ENCODE assay signal across 9 cellular contexts in the genomic region with DNA sequence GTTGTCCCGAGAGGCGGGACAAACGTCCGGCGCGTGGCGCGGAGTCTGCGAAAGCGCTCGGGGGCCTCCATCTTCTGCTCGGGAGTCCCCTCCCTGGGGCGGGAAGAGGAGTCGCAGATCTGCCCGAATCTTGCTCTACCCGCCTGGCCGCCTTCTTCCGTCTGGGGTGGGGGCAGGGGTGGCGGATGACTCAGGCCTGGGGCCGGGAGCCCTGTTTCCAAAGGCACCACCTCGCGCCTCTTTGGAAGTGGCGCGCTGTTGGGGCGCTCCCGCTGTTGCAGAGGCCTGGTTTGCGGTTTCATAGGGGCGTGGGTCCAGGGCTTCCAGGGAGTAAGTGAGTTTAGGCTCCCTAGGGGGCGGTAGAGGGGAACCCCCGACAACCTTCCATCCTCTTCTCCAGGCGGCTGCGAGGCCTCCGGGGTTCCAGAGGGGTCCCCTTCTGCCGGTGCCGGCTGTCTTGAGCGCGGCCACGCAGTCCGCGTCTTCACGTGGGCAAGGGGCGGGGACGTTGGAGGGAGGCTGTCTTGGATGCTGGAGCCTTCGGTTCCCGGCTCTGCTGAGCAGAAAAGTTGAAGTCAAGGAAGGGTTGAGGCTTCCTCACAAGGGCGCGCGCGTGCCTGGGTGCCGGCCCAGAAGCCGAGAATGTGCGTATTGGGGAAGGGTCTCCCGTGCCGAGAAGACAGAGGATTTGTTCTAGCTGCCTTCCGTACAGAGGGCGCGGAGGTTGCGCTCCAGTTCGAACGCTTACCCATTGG. TPM values are rescaled to one million over a fixed set of nuclear protein-coding genes. Genes with fewer than 3 reads are reported as not detected.
A peak's percentile ranks its signal among the peaks of the same experiment; 100 is the strongest.
DNase-seq lines count a peak whose midpoint lies in the region; ATAC-seq and TF ChIP-seq lines count a peak whose summit lies in the region.
"Had no signal": no experiment of that assay in that cellular context is flagged by ENCODE, and none has a peak within 500 bp of the region (broad histone marks: within the 10 kb centered on the region; RNA-seq: fewer than 3 reads in every experiment).

No MANE protein-coding gene starts in this region.

- no peaks in the 10 kb centered on the region for H3K27me3 Mint-ChIP-seq in MCF 10A (ENCODE audit: insufficient read depth, unreplicated experiment)

- H3K4me3 ChIP-seq in breast epithelium (peak overlapping the region in 1 of 3 donors; percentile 44), PC-9 (peak overlapping the region; percentile 62), foreskin fibroblast (ENCODE audit: low read depth in 1 of 2, low read length in 2 of 2) (no peak overlapping the region), transverse colon (no peak overlapping the region)

- H3K4me2 ChIP-seq in PC-9, result peak overlapping the region; percentile 99

- peaks cover 1% of the 10 kb centered on the region for H3K4me1 Mint-ChIP-seq in MCF 10A (ENCODE audit: insufficient read depth, unreplicated experiment)

- no peak for TF ChIP-seq EP300 in transverse colon (IDR thresholded peaks at IDR 0.05; ENCODE audit: low read depth)

- WGBS in transverse colon (ENCODE audit: low coverage in 1 of 2), 2 donors, result 14 to 60% methylated on average over 6 to 43 of the region's 60 CpGs

- no peak for ATAC-seq in HG03469 (IDR thresholded peaks at IDR 0.05; ENCODE audit: unreplicated experiment)
- ATAC-seq in GM18858 (IDR thresholded peaks at IDR 0.05; ENCODE audit: unreplicated experiment), result no peak

- peaks cover 17% of the 10 kb centered on the region; the same call in 1 of the 2 replicates for H3F3A ChIP-seq in PC-9 (ENCODE audit: insufficient read depth, low read depth)

- no peak for DNase-seq in MCF 10A (ENCODE audit: unreplicated experiment)
- no peak for DNase-seq in breast epithelium (ENCODE audit: low spot score in 2 of 2)
- peak; percentile 86 to 94 for DNase-seq in PC-9
- DNase-seq in foreskin fibroblast, result peak; percentile 29 to 63
- peak; percentile 13 for DNase-seq in transverse colon
- no peak for DNase-seq in NCI-H748 treated with DMSO at 0.1 percent for 48 hours (lab: John Stamatoyannopoulos, UW)

- no peaks in the 10 kb centered on the region for H3K9me2 ChIP-seq in PC-9 (ENCODE audit: insufficient read depth)

- TF ChIP-seq POLR2A in breast epithelium (IDR thresholded peaks at IDR 0.05) (no peak), transverse colon (IDR thresholded peaks at IDR 0.05) (no peak)

- H3K27ac ChIP-seq in breast epithelium (no peak overlapping the region), PC-9 (peak overlapping the region; percentile 46), transverse colon (no peak overlapping the region)

- H3K27me3 ChIP-seq in breast epithelium (peaks cover 6 to 63% of the 10 kb centered on the region in 2 donors), PC-9 (ENCODE audit: insufficient read depth, low read depth) (no peaks in the 10 kb centered on the region), transverse colon (peaks cover 87% of the 10 kb centered on the region)

- CTCF ChIA-PET in MCF 10A (lab: Yijun Ruan, JAX) (interaction anchor here (0.7 to 1.3 kb wide), 2 partner anchors 76 to 333 kb away, joined by 3 to 4 read pairs; no protein-coding TSS in a partner anchor), PC-9 (lab: Charles Lee) (no interaction called here)

- H3K4me1 ChIP-seq in breast epithelium (no peaks in the 10 kb centered on the region), PC-9 (replicated peaks; ENCODE audit: insufficient read depth) (peaks cover 40% of the 10 kb centered on the region), transverse colon (peaks cover 11 to 45% (median 31%) of the 10 kb centered on the region in 4 donors)

- H3K79me2 ChIP-seq in PC-9 (ENCODE audit: low read depth), result peaks cover 61% of the 10 kb centered on the region

- TF ChIP-seq CTCF in MCF 10A (IDR thresholded peaks at IDR 0.05; ENCODE audit: unreplicated experiment) (peak; percentile 29), breast epithelium (IDR thresholded peaks at IDR 0.05) (no peak), PC-9 (conservative IDR thresholded peaks at IDR 0.05) (peak; percentile 79), foreskin fibroblast (IDR thresholded peaks at IDR 0.05; ENCODE audit: low read depth, low read length) (peak; percentile 48), transverse colon (IDR thresholded peaks at IDR 0.05) (peak in 1 of 5 experiments; percentile 15)

- peaks cover 2% of the 10 kb centered on the region for H3K36me3 Mint-ChIP-seq in MCF 10A (ENCODE audit: insufficient read depth, unreplicated experiment)

- no peaks in the 10 kb centered on the region for H3K36me3 ChIP-seq in breast epithelium
- H3K36me3 ChIP-seq in PC-9 (ENCODE audit: low read depth), result 0 out of 2 replicates have a peak, but pooled peaks cover under 1% of the 10 kb centered on the region
- H3K36me3 ChIP-seq in transverse colon, result no peaks in the 10 kb centered on the region

- peak overlapping the region; percentile 82 for H2AFZ ChIP-seq in PC-9

- no peaks in the 10 kb centered on the region for H4K20me1 ChIP-seq in PC-9 (ENCODE audit: insufficient read depth)

- POLR2A ChIA-PET in MCF 10A (lab: Yijun Ruan, JAX) (no interaction called here), PC-9 (lab: Charles Lee; ENCODE audit: unreplicated experiment) (interaction anchor here (0.6 kb wide), 1 partner anchor 84 kb away, joined by 3 read pairs; no protein-coding TSS in a partner anchor)

- intact Hi-C loops in MCF 10A (cut with micrococcal nuclease) (no loop called here), breast epithelium (cut with DNase I; ENCODE audit: low total_unique reads) (no loop called here), PC-9 (cut with micrococcal nuclease; ENCODE audit: unreplicated experiment) (loop anchor here (1.0 to 10.0 kb wide), 7 partner anchors 20 to 421 kb away; no protein-coding TSS in a partner anchor), transverse colon (cut with DNase I; ENCODE audit: low total_unique reads) (loop anchor here (10.0 kb wide), 1 partner anchor 348 kb away; no protein-coding TSS in a partner anchor)

- no peaks in the 10 kb centered on the region for H3K9me3 Mint-ChIP-seq in MCF 10A (ENCODE audit: unreplicated experiment)
- H3K9me3 Mint-ChIP-seq: T-helper 1 cell treated with Interleukin-12 subunit alpha and Interleukin-12 subunit beta and Interleukin-4 antibody, amounts not matched to agents 30 μg/mL and 1 μg/mL, for 36 hours had no signal

- H3K4me3 Mint-ChIP-seq in MCF 10A (ENCODE audit: unreplicated experiment), result no peak overlapping the region
- H3K4me3 Mint-ChIP-seq: T-helper 1 cell treated with Interleukin-12 subunit alpha and Interleukin-12 subunit beta and Interleukin-4 antibody, amounts not matched to agents 30 μg/mL and 1 μg/mL, for 36 hours had no signal

- H3K27ac Mint-ChIP-seq in MCF 10A (ENCODE audit: low read depth, unreplicated experiment), result no peak overlapping the region
- H3K27ac Mint-ChIP-seq: T-helper 1 cell treated with Interleukin-12 subunit alpha and Interleukin-12 subunit beta and Interleukin-4 antibody, amounts not matched to agents 30 μg/mL and 1 μg/mL, for 36 hours had no signal

- no TSS peak for BruUV-seq in MCF 10A (replicated peaks; lab: Mats Ljungman, UMichigan)
- no TSS peak for BruUV-seq in PC-9 (replicated peaks; lab: Mats Ljungman, UMichigan)

- no peaks in the 10 kb centered on the region for H3K9me3 ChIP-seq in breast epithelium
- no peaks in the 10 kb centered on the region for H3K9me3 ChIP-seq in PC-9 (ENCODE audit: insufficient read depth, low read depth)
- no peaks in the 10 kb centered on the region for H3K9me3 ChIP-seq in transverse colon

- in situ Hi-C loops in transverse colon (cut with MboI; ENCODE audit: low pct_ligation_motif_present in 1 of 4, low pct_unique_long_range_greater_than_20kb in 1 of 4, low sequenced_read_pairs in 3 of 4), result no loop called here

RNA-seq across cellular contexts. Expression of gene TFAP2C, which starts 2.6 kb away (rescaled TPM):
- total RNA-seq in MCF 10A (2022) (13.2 and 14.9 TPM in 2 replicates), breast epithelium (10 to 100 TPM in 2 of 3 donors, 1 to 10 TPM in 1; 1.8 to 66.9 (median 24.9) TPM), PC-9 (2021) (27.8 and 34.8 TPM in 2 replicates), transverse colon (1 to 10 TPM in 2 of 4 donors, under 1 TPM in 2; 0.82 to 9.0 (median 2.3) TPM)

Comparison
In these comparisons a context has a peak if more than half of its experiments do, and no peak if none do; other contexts are left out.
1. CTCF ChIP-seq: peak in MCF 10A (single experiment), PC-9 (single experiment) and foreskin fibroblast (single experiment); none in breast epithelium (0 of 3).
2. DNase-seq: peak in PC-9 (2 of 2), foreskin fibroblast (2 of 2) and transverse colon (single experiment); none in MCF 10A (single experiment), breast epithelium (0 of 2) and NCI-H748 treated with DMSO at 0.1 percent for 48 hours (single experiment).
3. intact Hi-C loops: an anchor here in PC-9 (1.0 to 10.0 kb wide) and transverse colon (10.0 kb wide); none called in MCF 10A and breast epithelium.